ENCODE assay signal across 8 cellular contexts in the genomic region with DNA sequence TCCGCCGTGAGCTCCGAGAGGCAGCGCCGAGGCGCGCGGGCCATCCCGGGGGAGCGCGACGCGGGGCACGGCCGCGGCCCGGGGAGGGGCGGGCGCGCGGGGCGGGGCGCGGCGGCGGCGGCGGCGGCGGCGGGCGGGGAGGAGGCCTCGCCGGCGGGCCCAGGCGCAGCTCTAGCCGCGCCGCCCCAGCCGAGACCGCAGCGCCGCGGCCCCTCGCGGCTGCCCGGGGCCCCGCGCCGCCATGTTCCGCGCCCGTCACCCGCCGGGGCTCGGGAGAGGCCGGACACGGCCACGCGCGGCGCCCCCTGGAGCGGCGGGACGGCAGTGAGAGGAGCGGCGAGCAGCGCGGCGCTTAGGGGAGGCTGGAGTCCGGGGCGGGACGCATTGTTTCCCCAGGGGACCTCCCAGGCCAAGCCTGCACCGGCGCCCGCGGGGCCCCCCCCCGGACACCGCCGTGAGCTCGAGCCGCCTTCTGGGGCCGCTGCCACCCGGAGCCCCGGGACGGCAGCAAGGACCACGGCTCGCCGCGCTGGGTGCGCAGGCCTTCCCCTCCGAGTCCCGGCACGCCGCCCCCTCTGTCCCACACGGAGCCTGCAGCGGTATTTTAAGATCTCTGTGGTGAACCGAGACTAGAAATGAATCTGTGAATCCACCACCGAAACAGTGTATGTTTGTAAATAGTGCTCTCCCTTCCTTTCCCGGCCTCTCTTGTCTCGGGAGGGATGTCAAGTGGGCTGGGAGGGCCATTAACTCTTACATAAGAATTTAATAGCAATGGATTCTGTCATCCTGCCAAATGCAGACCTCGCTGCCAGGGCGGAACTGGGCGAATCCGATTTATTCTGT. TPM values are rescaled to one million over a fixed set of nuclear protein-coding genes. Genes with fewer than 3 reads are reported as not detected.
DNase-seq lines count a peak whose midpoint lies in the region; ATAC-seq and TF ChIP-seq lines count a peak whose summit lies in the region.

A gene (minus strand): TSS at position 60 of the 846 bp plus-strand sequence. CDS start 172 bp downstream, outside the sequence.

- peak within 1 kb of the TSS; percentile 74 for H3K27ac Mint-ChIP-seq in Caco-2 (ENCODE audit: unreplicated experiment)
- H3K27ac Mint-ChIP-seq in naive thymus-derived CD8-positive, alpha-beta T cell, result peak within 1 kb of the TSS in 4 of 10 donors; percentile 30 to 76 (median 62)

- H3K9me3 Mint-ChIP-seq in Caco-2 (ENCODE audit: unreplicated experiment), result no peaks in the 10 kb centered on the region
- H3K9me3 Mint-ChIP-seq in naive thymus-derived CD8-positive, alpha-beta T cell, result peaks cover 0 to 10% (median 0%) of the 10 kb centered on the region in 9 donors

- DNase-seq in Caco-2, result peak; percentile 45 to 74
- DNase-seq in NCI-H82 (lab: John Stamatoyannopoulos, UW), result peak; percentile 82
- peak; percentile 6 for DNase-seq in activated effector memory CD4-positive, alpha-beta T cell treated with Interleukin-2 at 50 U/mL for 16 hours
- DNase-seq in foreskin fibroblast, result peak; percentile 61 to 87
- peak in 7 of 10 donors; percentile 5 to 24 (median 19) for DNase-seq in naive thymus-derived CD8-positive, alpha-beta T cell
- DNase-seq in tibial nerve (ENCODE audit: low spot score in 2 of 2), result peak; percentile 37 to 61

- H3K36me3 ChIP-seq in Caco-2 (ENCODE audit: control insufficient read depth, insufficient read depth, low read length) (no peaks in the 10 kb centered on the region; the same call in 1 of the 2 replicates), tibial nerve (peaks cover 0 to 5% (median 0%) of the 10 kb centered on the region in 3 donors)

- no TSS peak for BruUV-seq in Caco-2 (replicated peaks; lab: Mats Ljungman, UMichigan)

- H3K27me3 ChIP-seq in Caco-2 (replicated peaks; ENCODE audit: control insufficient read depth, insufficient read depth, low read length) (no peaks in the 10 kb centered on the region), tibial nerve (no peaks in the 10 kb centered on the region)

- H3K4me1 ChIP-seq in Caco-2 (0 out of 2 replicates have a peak, but pooled peaks cover 5% of the 10 kb centered on the region), tibial nerve (peaks cover 0 to 43% (median 17%) of the 10 kb centered on the region in 4 donors)

- 0% methylated on average over 19 to 31 of the region's 105 CpGs for WGBS in tibial nerve, 2 donors

- H3K27me3 Mint-ChIP-seq in Caco-2 (ENCODE audit: insufficient read depth, unreplicated experiment), result no peaks in the 10 kb centered on the region
- peaks cover 27 to 61% (median 36%) of the 10 kb centered on the region in 5 donors for H3K27me3 Mint-ChIP-seq in naive thymus-derived CD8-positive, alpha-beta T cell

- peak within 1 kb of the TSS; percentile 93 to 99 (median 94) for H3K27ac ChIP-seq in tibial nerve

- H3K4me3 ChIP-seq in Caco-2 (ENCODE audit: low read depth, low read length) (peak within 1 kb of the TSS; percentile 60), foreskin fibroblast (ENCODE audit: low read depth in 1 of 2, low read length in 2 of 2) (peak within 1 kb of the TSS; percentile 69 to 78), tibial nerve (peak within 1 kb of the TSS; percentile 65 to 97 (median 81))

- CTCF ChIA-PET in Caco-2 (lab: Charles Lee), result interaction anchor here (1.1 kb wide), 1 partner anchor 171 kb away, joined by 3 read pairs; no protein-coding TSS in a partner anchor

- H3K36me3 Mint-ChIP-seq in Caco-2 (ENCODE audit: insufficient read depth, unreplicated experiment), result no peaks in the 10 kb centered on the region
- H3K36me3 Mint-ChIP-seq in naive thymus-derived CD8-positive, alpha-beta T cell, result peaks cover 0 to 6% (median 0%) of the 10 kb centered on the region in 3 donors

- TF ChIP-seq POLR2A in tibial nerve (IDR thresholded peaks at IDR 0.05), result peak in 1 of 2 donors; percentile 58

- TF ChIP-seq EP300 in tibial nerve (IDR thresholded peaks at IDR 0.05), result peak in 1 of 2 donors; percentile 54

- POLR2A ChIA-PET in Caco-2 (lab: Charles Lee), result no interaction called here
- POLR2A ChIA-PET in naive thymus-derived CD8-positive, alpha-beta T cell (lab: Charles Lee), result no interaction called here

- intact Hi-C loops in Caco-2 (cut with micrococcal nuclease; ENCODE audit: unreplicated experiment), result loop anchor here (1.0 to 5.0 kb wide), 3 partner anchors 35 to 135 kb away; a partner anchor contains a TSS

- H3K4me3 Mint-ChIP-seq in Caco-2 (ENCODE audit: unreplicated experiment), result peak within 1 kb of the TSS; percentile 86
- H3K4me3 Mint-ChIP-seq in naive thymus-derived CD8-positive, alpha-beta T cell, result peak within 1 kb of the TSS; percentile 79 to 95 (median 92)

- H3K4me1 Mint-ChIP-seq in Caco-2 (ENCODE audit: low read depth, unreplicated experiment), result no peaks in the 10 kb centered on the region
- peaks cover 1 to 32% (median 15%) of the 10 kb centered on the region in 4 donors for H3K4me1 Mint-ChIP-seq in naive thymus-derived CD8-positive, alpha-beta T cell

- no peaks in the 10 kb centered on the region for H3K9me3 ChIP-seq in Caco-2
- no peaks in the 10 kb centered on the region for H3K9me3 ChIP-seq in tibial nerve

- ATAC-seq in GM19463 (IDR thresholded peaks at IDR 0.05; ENCODE audit: unreplicated experiment), result peak; percentile 75
- peak; percentile 70 for ATAC-seq in HG03520 (IDR thresholded peaks at IDR 0.05; ENCODE audit: unreplicated experiment)
- ATAC-seq in naive thymus-derived CD8-positive, alpha-beta T cell, result peak; percentile 65 to 70

- TF ChIP-seq CTCF in Caco-2 (IDR thresholded peaks at IDR 0.05; ENCODE audit: insufficient read depth in 1 of 2, low read depth in 1 of 2, low read length in 1 of 2, severe bottlenecking in 1 of 2, unreplicated experiment in 1 of 2) (peak in 1 of 2 experiments; percentile 9), foreskin fibroblast (IDR thresholded peaks at IDR 0.05; ENCODE audit: low read depth, low read length) (no peak), tibial nerve (IDR thresholded peaks at IDR 0.05) (peak in 4 of 5 experiments; percentile 38 to 64 (median 52))

RNA-seq across cellular contexts. Expression of the gene that starts here (rescaled TPM):
- total RNA-seq in Caco-2 (2022) (13.8 and 14.0 TPM in 2 replicates), tibial nerve (10 to 100 TPM; 31.8 to 71.9 (median 48.0) TPM)
- total RNA-seq in naive thymus-derived CD8-positive, alpha-beta T cell, result under 1 TPM; 0.49 to 0.81 TPM
- not detected for polyA plus RNA-seq in naive thymus-derived CD8-positive, alpha-beta T cell

Comparison
In these comparisons a context has a peak if more than half of its experiments do, and no peak if none do; other contexts are left out.
1. Peak in every context shown above with its lines: DNase-seq, ATAC-seq, H3K4me3 ChIP-seq and H3K27ac ChIP-seq.
2. Peak in DNase-seq and ATAC-seq in naive thymus-derived CD8-positive, alpha-beta T cell; RNA of the gene not detected or under 1 TPM.
3. DNase-seq: peak in every context shown above with its lines; median percentile 82 in NCI-H82; 74 in foreskin fibroblast; 60 in Caco-2; 49 in tibial nerve; 19 in naive thymus-derived CD8-positive, alpha-beta T cell; 6 in activated effector memory CD4-positive, alpha-beta T cell treated with Interleukin-2 at 50 U/mL for 16 hours.